In genomic region chr7:133542209-133542780, GRCh38 we compare ENCODE assay signal across 24 cellular contexts.
"Had no signal": no experiment of that assay in that cellular context is flagged by ENCODE, and none has a peak within 500 bp of the region (broad histone marks: within the 10 kb centered on the region; RNA-seq: fewer than 3 reads in every experiment).

No MANE protein-coding gene starts in this region.

- H3K36me3 ChIP-seq: breast epithelium had no signal

- H3K4me3 Mint-ChIP-seq: activated CD4-positive, alpha-beta memory T cell treated with anti-CD3 and anti-CD28 coated beads, Interleukin-2, amount 10 ng/mL, durations not matched to agents 7 days and 5 days; activated CD4-positive, alpha-beta T cell treated with anti-CD3 and anti-CD28 coated beads for 36 hours; activated naive CD4-positive, alpha-beta T cell treated with anti-CD3 and anti-CD28 coated beads, Interleukin-2, amount 10 ng/mL, durations not matched to agents 7 days and 5 days; activated naive CD8-positive, alpha-beta T cell treated with anti-CD3 and anti-CD28 coated beads, Interleukin-2, amount 10 ng/mL, durations not matched to agents 7 days and 5 days; activated T-helper 17 cell treated with anti-CD3 and anti-CD28 coated beads, Interleukin-2, amount 50 U/mL, for 72 hours had no signal

- H3K27ac Mint-ChIP-seq: activated CD4-positive, alpha-beta memory T cell treated with anti-CD3 and anti-CD28 coated beads, Interleukin-2, amount 10 ng/mL, durations not matched to agents 7 days and 5 days; activated CD4-positive, alpha-beta T cell treated with anti-CD3 and anti-CD28 coated beads for 36 hours; activated naive CD4-positive, alpha-beta T cell treated with anti-CD3 and anti-CD28 coated beads, Interleukin-2, amount 10 ng/mL, durations not matched to agents 7 days and 5 days; activated naive CD8-positive, alpha-beta T cell treated with anti-CD3 and anti-CD28 coated beads, Interleukin-2, amount 10 ng/mL, durations not matched to agents 7 days and 5 days; activated T-helper 17 cell treated with anti-CD3 and anti-CD28 coated beads, Interleukin-2, amount 50 U/mL, for 72 hours had no signal

- H3K9me3 ChIP-seq: breast epithelium, SK-N-SH had no signal

- H3K4me3 ChIP-seq: breast epithelium had no signal

- DNase-seq: activated CD4-positive, alpha-beta memory T cell treated with anti-CD3 and anti-CD28 coated beads, Interleukin-2, amount 10 ng/mL, durations not matched to agents 7 days and 5 days; activated CD4-positive, alpha-beta T cell treated with anti-CD3 and anti-CD28 coated beads for 36 hours; activated CD4-positive, alpha-beta T cell treated with anti-CD3 and anti-CD28 coated beads, Interleukin-2, amount 50 U/mL, for 1 hour; activated gamma-delta T cell treated with Interleukin-2 at 50 U/mL for 16 hours; activated naive CD4-positive, alpha-beta T cell treated with anti-CD3 and anti-CD28 coated beads, Interleukin-2, amount 10 ng/mL, durations not matched to agents 7 days and 5 days; activated naive CD8-positive, alpha-beta T cell treated with anti-CD3 and anti-CD28 coated beads, Interleukin-2, amount 10 ng/mL, durations not matched to agents 7 days and 5 days; activated T-cell treated with anti-CD3 and anti-CD28 coated beads, Interleukin-2, amount 50 U/mL, for 1 hour; aorta; caudate nucleus; NCI-H1092; NCI-H1417; NCI-H1930; NCI-H2107; NCI-H2171 treated with DMSO at 0.1 percent for 48 hours; NCI-H226; NCI-H526; NCI-H774; SIG-M5; SK-N-SH; T-helper 1 cell had no signal

- H3K36me3 Mint-ChIP-seq: activated naive CD4-positive, alpha-beta T cell treated with anti-CD3 and anti-CD28 coated beads, Interleukin-2, amount 10 ng/mL, durations not matched to agents 7 days and 5 days had no signal

- ATAC-seq: activated CD4-positive, alpha-beta T cell treated with anti-CD3 and anti-CD28 coated beads for 36 hours; activated T-helper 17 cell treated with anti-CD3 and anti-CD28 coated beads, Interleukin-2, amount 50 U/mL, for 72 hours had no signal

- H3K27me3 Mint-ChIP-seq: activated CD4-positive, alpha-beta memory T cell treated with anti-CD3 and anti-CD28 coated beads, Interleukin-2, amount 10 ng/mL, durations not matched to agents 7 days and 5 days; activated CD4-positive, alpha-beta T cell treated with anti-CD3 and anti-CD28 coated beads for 36 hours; activated naive CD4-positive, alpha-beta T cell treated with anti-CD3 and anti-CD28 coated beads, Interleukin-2, amount 10 ng/mL, durations not matched to agents 7 days and 5 days; activated naive CD8-positive, alpha-beta T cell treated with anti-CD3 and anti-CD28 coated beads, Interleukin-2, amount 10 ng/mL, durations not matched to agents 7 days and 5 days; activated T-helper 17 cell treated with anti-CD3 and anti-CD28 coated beads, Interleukin-2, amount 50 U/mL, for 72 hours had no signal

- H3K27ac ChIP-seq: breast epithelium, KMS-11, VCaP had no signal

- H3K27me3 ChIP-seq: breast epithelium had no signal

- H3K4me1 Mint-ChIP-seq: activated CD4-positive, alpha-beta memory T cell treated with anti-CD3 and anti-CD28 coated beads, Interleukin-2, amount 10 ng/mL, durations not matched to agents 7 days and 5 days; activated CD4-positive, alpha-beta T cell treated with anti-CD3 and anti-CD28 coated beads for 36 hours; activated naive CD4-positive, alpha-beta T cell treated with anti-CD3 and anti-CD28 coated beads, Interleukin-2, amount 10 ng/mL, durations not matched to agents 7 days and 5 days; activated naive CD8-positive, alpha-beta T cell treated with anti-CD3 and anti-CD28 coated beads, Interleukin-2, amount 10 ng/mL, durations not matched to agents 7 days and 5 days had no signal

- H3K9me3 Mint-ChIP-seq: activated CD4-positive, alpha-beta memory T cell treated with anti-CD3 and anti-CD28 coated beads, Interleukin-2, amount 10 ng/mL, durations not matched to agents 7 days and 5 days; activated naive CD4-positive, alpha-beta T cell treated with anti-CD3 and anti-CD28 coated beads, Interleukin-2, amount 10 ng/mL, durations not matched to agents 7 days and 5 days; activated naive CD8-positive, alpha-beta T cell treated with anti-CD3 and anti-CD28 coated beads, Interleukin-2, amount 10 ng/mL, durations not matched to agents 7 days and 5 days; activated T-helper 17 cell treated with anti-CD3 and anti-CD28 coated beads, Interleukin-2, amount 50 U/mL, for 72 hours had no signal

- H3K4me2 ChIP-seq: KMS-11, SK-N-SH had no signal

- H3K4me1 ChIP-seq: breast epithelium had no signal

- H3K9ac ChIP-seq: KMS-11, SK-N-SH had no signal
